In the genomic region with DNA sequence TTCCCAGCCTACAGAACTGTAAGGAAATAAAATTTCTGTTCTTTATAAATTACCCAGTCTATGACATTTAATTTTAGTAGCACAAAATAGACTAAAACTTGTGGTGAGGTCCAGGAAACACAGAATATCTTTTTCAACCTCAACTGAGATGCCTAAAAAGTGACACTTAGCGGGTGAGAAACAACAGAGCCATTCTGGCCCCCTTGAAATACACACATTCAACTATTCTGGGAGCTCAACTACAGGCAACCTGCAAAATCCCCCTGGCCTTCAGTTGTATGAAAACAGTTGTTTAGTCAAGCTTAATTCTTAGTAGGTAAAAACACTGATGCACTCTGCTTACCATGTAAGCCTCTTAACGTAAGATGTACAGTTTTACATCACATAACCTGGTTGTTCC, we compare ENCODE assay signal across 32 cellular contexts.
"Had no signal": no experiment of that assay in that cellular context is flagged by ENCODE, and none has a peak within 500 bp of the region (broad histone marks: within the 10 kb centered on the region; RNA-seq: fewer than 3 reads in every experiment).

No MANE protein-coding gene starts in this region.

- ATAC-seq: Panc1, Right ventricle myocardium inferior, SK-N-SH treated with all-trans-retinoic acid at 6 μM for 48 hours had no signal

- H3K27me3 ChIP-seq: MG63, SJCRH30 had no signal

- H3K9me3 ChIP-seq: MG63 had no signal

- H3K4me2 ChIP-seq: PC-9 had no signal

- H3K4me1 ChIP-seq: SJCRH30 had no signal

- H2AFZ ChIP-seq: PC-9 had no signal

- DNase-seq: Kasumi-1, MG63, NCI-H1048, NCI-H1092 treated with DMSO at 0.1 percent for 48 hours, NCI-H1105 treated with DMSO at 0.1 percent for 48 hours, NCI-H1417, NCI-H1436, NCI-H146, NCI-H1694, NCI-H187, NCI-H1930, NCI-H2029 treated with DMSO at 0.1 percent for 48 hours, NCI-H2081 treated with DMSO at 0.1 percent for 48 hours, NCI-H2107, NCI-H2171, NCI-H226, NCI-H446 treated with DMSO at 0.1 percent for 48 hours, NCI-H510A, NCI-H524, NCI-H526, NCI-H69, NCI-H748 treated with DMSO at 0.1 percent for 48 hours, NCI-H82, PC-9, SHP77, SIG-M5, SJCRH30 had no signal

- H3K4me3 ChIP-seq: MG63, PC-9, SJCRH30, SK-N-MC had no signal

- H3K27ac ChIP-seq: PC-9, RWPE1, SJCRH30, SK-N-MC had no signal
